ENCODE assay signal across 13 cellular contexts in the genomic region with DNA sequence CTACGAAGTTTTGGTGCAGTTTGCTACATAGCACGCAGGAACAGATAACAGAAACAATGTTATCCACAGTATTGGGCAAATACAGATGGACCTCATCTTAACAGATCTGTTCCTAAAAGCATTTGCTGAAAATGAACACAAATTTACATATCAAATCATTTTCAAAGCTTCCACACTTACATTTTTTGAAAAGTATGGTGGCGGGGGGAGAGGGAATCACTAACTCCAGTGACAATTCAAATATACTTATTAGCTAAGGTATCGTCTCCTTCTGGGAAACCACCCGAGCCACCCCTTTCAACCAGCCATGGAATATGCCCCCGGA.
"Had no signal": no experiment of that assay in that cellular context is flagged by ENCODE, and none has a peak within 500 bp of the region (broad histone marks: within the 10 kb centered on the region; RNA-seq: fewer than 3 reads in every experiment).

No MANE protein-coding gene starts in this region.

- H3K4me1 ChIP-seq: colonic mucosa had no signal

- H3K4me3 Mint-ChIP-seq: activated CD4-positive, alpha-beta memory T cell treated with anti-CD3 and anti-CD28 coated beads for 36 hours; activated CD4-positive, alpha-beta T cell treated with anti-CD3 and anti-CD28 coated beads for 36 hours; activated CD8-positive, alpha-beta memory T cell treated with anti-CD3 and anti-CD28 coated beads, Interleukin-2, amount 10 ng/mL, durations not matched to agents 7 days and 5 days; activated naive CD4-positive, alpha-beta T cell treated with anti-CD3 and anti-CD28 coated beads, Interleukin-2, amount 10 ng/mL, durations not matched to agents 7 days and 5 days; memory B cell; nephron progenitor cell; T-cell had no signal

- H3K27ac Mint-ChIP-seq: memory B cell, nephron progenitor cell, T-cell had no signal

- H3K27me3 ChIP-seq: colonic mucosa, esophagus squamous epithelium, right lobe of liver, stomach had no signal

- H3K4me3 ChIP-seq: colonic mucosa, esophagus squamous epithelium, left ventricle myocardium inferior, right lobe of liver, smooth muscle cell, stomach had no signal

- H3K4me2 ChIP-seq: smooth muscle cell had no signal

- H3K9me3 Mint-ChIP-seq: activated CD4-positive, alpha-beta memory T cell treated with anti-CD3 and anti-CD28 coated beads for 36 hours; activated naive CD4-positive, alpha-beta T cell treated with anti-CD3 and anti-CD28 coated beads, Interleukin-2, amount 10 ng/mL, durations not matched to agents 7 days and 5 days; nephron progenitor cell; T-cell had no signal

- H3K36me3 ChIP-seq: colonic mucosa, esophagus squamous epithelium, right lobe of liver had no signal

- H3K9me3 ChIP-seq: colonic mucosa, esophagus squamous epithelium, left ventricle myocardium inferior, right lobe of liver, stomach had no signal

- H3K36me3 Mint-ChIP-seq: activated CD4-positive, alpha-beta memory T cell treated with anti-CD3 and anti-CD28 coated beads for 36 hours; activated CD8-positive, alpha-beta memory T cell treated with anti-CD3 and anti-CD28 coated beads, Interleukin-2, amount 10 ng/mL, durations not matched to agents 7 days and 5 days; activated naive CD4-positive, alpha-beta T cell treated with anti-CD3 and anti-CD28 coated beads, Interleukin-2, amount 10 ng/mL, durations not matched to agents 7 days and 5 days; memory B cell; T-cell had no signal

- H3K27ac ChIP-seq: colonic mucosa, left ventricle myocardium inferior, right lobe of liver, stomach had no signal

- DNase-seq: esophagus squamous epithelium had no signal
